Comparison of ENCODE assay signal across 3 cellular contexts in the genomic region with DNA sequence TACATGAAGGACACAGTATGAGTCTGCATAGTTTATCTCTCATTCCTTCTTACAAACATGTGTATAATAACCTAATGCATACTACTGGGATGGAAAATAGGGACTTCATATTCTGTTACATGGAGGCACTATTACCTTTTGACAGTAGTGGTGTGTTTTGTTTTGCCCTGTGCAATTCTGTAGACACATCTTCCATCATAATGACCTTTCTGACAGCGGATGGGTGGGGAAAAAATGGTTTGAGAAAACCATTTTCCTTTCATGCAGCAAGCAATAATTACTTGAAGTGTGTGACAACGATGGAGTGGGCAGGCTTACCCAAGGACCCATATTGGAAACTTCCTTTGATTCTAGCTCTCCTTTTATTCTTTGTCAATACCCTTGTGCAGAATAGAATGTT.
"Had no signal": no experiment of that assay in that cellular context is flagged by ENCODE, and none has a peak within 500 bp of the region (broad histone marks: within the 10 kb centered on the region; RNA-seq: fewer than 3 reads in every experiment).

No MANE protein-coding gene starts in this region.

- DNase-seq: GDM1, GF-D8 had no signal

- H3K4me3 ChIP-seq: GM12878 had no signal
